ENCODE assay signal across 11 cellular contexts in the genomic region with DNA sequence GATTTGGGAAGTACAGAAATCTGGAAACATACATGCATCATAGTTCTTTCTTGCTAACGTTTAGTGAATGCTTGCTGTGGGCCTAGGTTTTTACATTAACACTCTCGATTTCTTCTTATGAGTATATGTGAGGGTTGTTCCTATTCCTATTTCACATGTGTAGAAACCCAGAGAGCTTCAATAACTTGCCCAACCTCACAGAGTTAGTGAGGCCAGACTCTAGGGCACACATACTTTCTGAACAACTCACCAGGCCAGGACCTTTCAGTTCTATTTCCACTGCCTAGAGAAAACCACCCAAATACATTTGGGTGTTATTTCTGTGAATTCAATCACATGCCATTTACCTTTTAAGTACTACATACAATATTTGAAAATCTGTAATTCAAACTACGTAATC. TPM values are rescaled to one million over a fixed set of nuclear protein-coding genes. Genes with fewer than 3 reads are reported as not detected.
DNase-seq lines count a peak whose midpoint lies in the region; ATAC-seq, FAIRE-seq and TF ChIP-seq lines count a peak whose summit lies in the region.
"Had no signal": no experiment of that assay in that cellular context is flagged by ENCODE, and none has a peak within 500 bp of the region (broad histone marks: within the 10 kb centered on the region; RNA-seq: fewer than 3 reads in every experiment).

No MANE protein-coding gene starts in this region.

- CTCF ChIA-PET in activated naive CD4-positive, alpha-beta T cell treated with anti-CD3 and anti-CD28 coated beads, Interleukin-2, amount 10 ng/mL, durations not matched to agents 7 days and 5 days (lab: Charles Lee) = no interaction called here
- CTCF ChIA-PET in activated CD8-positive, alpha-beta T cell treated with anti-CD3 and anti-CD28 coated beads, Interleukin-2, amount 10 ng/mL, durations not matched to agents 7 days and 5 days (lab: Charles Lee) = interaction anchor here (0.6 to 1.5 kb wide), 2 partner anchors 9 to 1825 kb away, joined by 3 to 5 read pairs; a partner anchor contains a TSS

- ATAC-seq in GM21381 (IDR thresholded peaks at IDR 0.05; ENCODE audit: unreplicated experiment) (peak; percentile 68), HG03095 (IDR thresholded peaks at IDR 0.05; ENCODE audit: unreplicated experiment) (peak; percentile 79)
- ATAC-seq in activated CD8-positive, alpha-beta T cell treated with anti-CD3 and anti-CD28 coated beads, Interleukin-2, amount 10 ng/mL, durations not matched to agents 7 days and 5 days = no peak

- H3K36me3 Mint-ChIP-seq in activated naive CD4-positive, alpha-beta T cell treated with anti-CD3 and anti-CD28 coated beads, Interleukin-2, amount 10 ng/mL, durations not matched to agents 7 days and 5 days = no peaks in the 10 kb centered on the region
- H3K36me3 Mint-ChIP-seq in activated CD8-positive, alpha-beta T cell treated with anti-CD3 and anti-CD28 coated beads, Interleukin-2, amount 10 ng/mL, durations not matched to agents 7 days and 5 days (ENCODE audit: low read depth) = no peaks in the 10 kb centered on the region

- peaks cover 31% of the 10 kb centered on the region for H3K27me3 Mint-ChIP-seq in activated naive CD4-positive, alpha-beta T cell treated with anti-CD3 and anti-CD28 coated beads, Interleukin-2, amount 10 ng/mL, durations not matched to agents 7 days and 5 days
- peaks cover 39% of the 10 kb centered on the region for H3K27me3 Mint-ChIP-seq in activated CD8-positive, alpha-beta T cell treated with anti-CD3 and anti-CD28 coated beads, Interleukin-2, amount 10 ng/mL, durations not matched to agents 7 days and 5 days (ENCODE audit: low read depth)

- TF ChIP-seq POLR2A in GM12892 (IDR thresholded peaks at IDR 0.05; ENCODE audit: low read depth, low read length) = no peak

- DNase-seq in GM12892 (ENCODE audit: insufficient read length) = no peak
- peak; percentile 14 for DNase-seq in dedifferentiated amniotic fluid mesenchymal stem cell (ENCODE audit: extremely low spot score)
- no peak for DNase-seq in activated naive CD4-positive, alpha-beta T cell treated with anti-CD3 and anti-CD28 coated beads, Interleukin-2, amount 10 ng/mL, durations not matched to agents 7 days and 5 days
- no peak for DNase-seq in activated CD8-positive, alpha-beta T cell treated with anti-CD3 and anti-CD28 coated beads, Interleukin-2, amount 10 ng/mL, durations not matched to agents 7 days and 5 days
- DNase-seq in GOT3 (lab: John Stamatoyannopoulos, UW) = no peak
- DNase-seq in NCI-H524 (lab: John Stamatoyannopoulos, UW) = no peak
- DNase-seq: CD4-positive, alpha-beta T cell; cerebellar nuclear complex; NCI-H146 had no signal

- peaks cover under 1% of the 10 kb centered on the region for H3K4me1 Mint-ChIP-seq in activated naive CD4-positive, alpha-beta T cell treated with anti-CD3 and anti-CD28 coated beads, Interleukin-2, amount 10 ng/mL, durations not matched to agents 7 days and 5 days
- H3K4me1 Mint-ChIP-seq in activated CD8-positive, alpha-beta T cell treated with anti-CD3 and anti-CD28 coated beads, Interleukin-2, amount 10 ng/mL, durations not matched to agents 7 days and 5 days (ENCODE audit: low read depth) = no peaks in the 10 kb centered on the region

- H3K4me3 Mint-ChIP-seq in activated naive CD4-positive, alpha-beta T cell treated with anti-CD3 and anti-CD28 coated beads, Interleukin-2, amount 10 ng/mL, durations not matched to agents 7 days and 5 days = no peak overlapping the region
- H3K4me3 Mint-ChIP-seq in activated CD8-positive, alpha-beta T cell treated with anti-CD3 and anti-CD28 coated beads, Interleukin-2, amount 10 ng/mL, durations not matched to agents 7 days and 5 days = no peak overlapping the region
- H3K4me3 Mint-ChIP-seq: CD4-positive, alpha-beta T cell had no signal

- POLR2A ChIA-PET in activated CD8-positive, alpha-beta T cell treated with anti-CD3 and anti-CD28 coated beads, Interleukin-2, amount 10 ng/mL, durations not matched to agents 7 days and 5 days (lab: Charles Lee) = no interaction called here

- H3K9me3 Mint-ChIP-seq in activated naive CD4-positive, alpha-beta T cell treated with anti-CD3 and anti-CD28 coated beads, Interleukin-2, amount 10 ng/mL, durations not matched to agents 7 days and 5 days = no peaks in the 10 kb centered on the region
- H3K9me3 Mint-ChIP-seq in activated CD8-positive, alpha-beta T cell treated with anti-CD3 and anti-CD28 coated beads, Interleukin-2, amount 10 ng/mL, durations not matched to agents 7 days and 5 days (ENCODE audit: insufficient read depth) = no peaks in the 10 kb centered on the region
- H3K9me3 Mint-ChIP-seq: CD4-positive, alpha-beta T cell had no signal

- peak; percentile 78 for FAIRE-seq in GM12892 (lab: Jason Lieb, UNC)

- H3K27ac Mint-ChIP-seq in activated naive CD4-positive, alpha-beta T cell treated with anti-CD3 and anti-CD28 coated beads, Interleukin-2, amount 10 ng/mL, durations not matched to agents 7 days and 5 days = no peak overlapping the region
- H3K27ac Mint-ChIP-seq in activated CD8-positive, alpha-beta T cell treated with anti-CD3 and anti-CD28 coated beads, Interleukin-2, amount 10 ng/mL, durations not matched to agents 7 days and 5 days = no peak overlapping the region
- H3K27ac Mint-ChIP-seq: CD4-positive, alpha-beta T cell had no signal

RNA-seq across cellular contexts. Expression of a gene that starts 8.2 kb away (rescaled TPM):
- 3.4 TPM for polyA plus RNA-seq in GM12892 (2012; ENCODE audit: missing spikeins)
- total RNA-seq in activated CD8-positive, alpha-beta T cell treated with anti-CD3 and anti-CD28 coated beads, Interleukin-2, amount 10 ng/mL, durations not matched to agents 7 days and 5 days = 1 to 10 TPM; 3.0 to 3.5 TPM
